9 cellular contexts compared by ENCODE assay signal in the genomic region with DNA sequence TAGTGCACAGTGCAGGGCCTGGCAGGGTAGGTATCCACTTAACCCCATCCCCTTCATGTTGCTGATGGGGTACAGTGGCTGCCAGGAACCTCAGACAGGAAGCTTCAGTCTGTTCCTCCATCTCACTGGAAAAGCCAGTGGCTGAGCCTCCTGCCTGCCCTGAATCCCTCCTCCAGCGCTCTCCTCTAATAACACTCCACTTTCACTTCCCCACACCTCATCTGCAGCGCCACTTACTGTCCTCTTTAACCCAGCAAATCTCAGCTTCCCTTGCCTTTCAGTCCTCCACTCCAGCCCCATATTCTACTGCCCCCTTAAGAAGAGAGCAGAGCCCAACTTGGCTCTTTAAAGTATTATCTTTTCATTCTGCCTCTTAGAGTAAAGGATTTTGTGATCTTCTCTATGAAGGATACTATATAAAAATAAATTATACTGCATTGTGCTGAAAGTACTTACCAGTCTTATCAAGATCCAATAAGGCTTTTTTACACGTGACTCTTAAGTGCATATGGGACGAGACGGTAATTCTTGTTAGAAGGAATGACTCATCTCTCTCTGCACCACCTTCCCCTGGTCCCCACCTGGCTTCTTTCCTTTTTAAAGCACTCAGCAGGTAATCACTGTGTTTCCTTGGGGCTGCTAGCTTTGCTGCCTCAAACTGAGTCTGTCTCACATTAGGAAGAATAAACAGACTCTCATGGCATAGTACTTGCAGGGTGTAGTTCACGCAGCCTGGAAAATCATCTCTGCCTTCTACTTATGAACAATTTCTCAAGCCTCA.
DNase-seq lines count a peak whose midpoint lies in the region; ATAC-seq and TF ChIP-seq lines count a peak whose summit lies in the region.
"Had no signal": no experiment of that assay in that cellular context is flagged by ENCODE, and none has a peak within 500 bp of the region (broad histone marks: within the 10 kb centered on the region; RNA-seq: fewer than 3 reads in every experiment).

No MANE protein-coding gene starts in this region.

- H2BK15ac ChIP-seq in IMR-90 (ENCODE audit: low read depth, low read length) = peak overlapping the region; percentile 63; the same call in 2 of the 3 replicates

- H2BK120ac ChIP-seq in IMR-90 (ENCODE audit: low read depth, low read length) = peak overlapping the region; percentile 71

- peaks cover 29% of the 10 kb centered on the region for H3K9me1 ChIP-seq in IMR-90 (ENCODE audit: insufficient read depth, low read length)

- peak; percentile 4 for DNase-seq in DMS153 treated with DMSO at 0.1 percent for 48 hours (lab: John Stamatoyannopoulos, UW; ENCODE audit: unreplicated experiment)
- peak; percentile 57 for DNase-seq in IMR-90
- peak; percentile 14 for DNase-seq in SK-MEL-5 (ENCODE audit: low read depth, low spot score)
- no peak for DNase-seq in left lung
- DNase-seq in Kasumi-1 (lab: John Stamatoyannopoulos, UW) = no peak
- no peak for DNase-seq in NCI-H1930 (lab: John Stamatoyannopoulos, UW)
- DNase-seq: effector memory CD8-positive, alpha-beta T cell had no signal

- no TSS peak for BruUV-seq in IMR-90 (replicated peaks; lab: Mats Ljungman, UMichigan)

- H4K91ac ChIP-seq in IMR-90 (ENCODE audit: insufficient read depth, low read depth, low read length) = peak overlapping the region; percentile 58

- H3K4me3 ChIP-seq in IMR-90 (ENCODE audit: insufficient read depth, low read depth, low read length) = no peak overlapping the region
- no peak overlapping the region for H3K4me3 ChIP-seq in left lung

- peak; percentile 25; the same call in 1 of the 2 replicates for TF ChIP-seq RAD21 in IMR-90 (IDR thresholded peaks at IDR 0.05; ENCODE audit: low read length)

- CTCF ChIA-PET in IMR-90 (lab: Yijun Ruan, JAX) = interaction anchor here (1.2 to 1.5 kb wide), 2 partner anchors 11 to 97 kb away, joined by 3 to 4 read pairs; no protein-coding TSS in a partner anchor

- WGBS in IMR-90 (ENCODE audit: extremely low coverage in 2 of 2, insufficient read length in 1 of 2), 2 experiments = 71% methylated on average over 5 of the region's 6 CpGs; no CpG with 5 or more reads in 1 of the 2 experiments

- H4K8ac ChIP-seq in IMR-90 (ENCODE audit: low read depth in 2 of 2, low read length in 2 of 2) = peak overlapping the region; percentile 30 to 54; a peak in 3 of 4 replicates

- H3K27me3 ChIP-seq in IMR-90 (ENCODE audit: control insufficient read depth, insufficient read depth, low read length) = no peaks in the 10 kb centered on the region
- no peaks in the 10 kb centered on the region for H3K27me3 ChIP-seq in left lung

- peak overlapping the region; percentile 57 for H2AFZ ChIP-seq in IMR-90 (replicated peaks; ENCODE audit: low read length, poor library complexity)

- peak overlapping the region; percentile 27 for H2BK5ac ChIP-seq in IMR-90 (ENCODE audit: low read depth, low read length, poor library complexity, severe bottlenecking)

- TF ChIP-seq POLR2A in IMR-90 (IDR thresholded peaks at IDR 0.05; ENCODE audit: low read depth, low read length) = no peak

- H3K23ac ChIP-seq in IMR-90 (ENCODE audit: low read depth, low read length) = 0 out of 2 replicates have a peak overlapping the region, but pooled peaks have one; percentile 12

- peak overlapping the region; percentile 84 for H2BK20ac ChIP-seq in IMR-90 (ENCODE audit: low read depth, low read length)

- H3K18ac ChIP-seq in IMR-90 (ENCODE audit: low read depth, low read length) = peak overlapping the region; percentile 99

- peaks cover 0 to 5% of the 10 kb centered on the region in 2 experiments; a peak in 1 of 4 replicates for H3K79me1 ChIP-seq in IMR-90 (ENCODE audit: low read depth in 1 of 2, low read length in 2 of 2)

- dilution Hi-C loops in IMR-90 (cut with HindIII; ENCODE audit: low sequenced_read_pairs, unreplicated experiment) = no loop called here

- in situ Hi-C loops in IMR-90 (cut with MboI; ENCODE audit: low sequenced_read_pairs) (no loop called here), SK-MEL-5 (cut with HindIII; ENCODE audit: low pct_unique_long_range_greater_than_20kb, low sequenced_read_pairs) (no loop called here)

- peaks cover 32% of the 10 kb centered on the region for H3K4me1 ChIP-seq in IMR-90 (ENCODE audit: control insufficient read depth, insufficient read depth, low read length)
- peaks cover 0 to 15% of the 10 kb centered on the region in 2 donors for H3K4me1 ChIP-seq in left lung

- POLR2A ChIA-PET in IMR-90 (lab: Charles Lee; ENCODE audit: unreplicated experiment) = no interaction called here

- H3K56ac ChIP-seq in IMR-90 (ENCODE audit: extremely low read depth, insufficient read depth, low read length) = no peak overlapping the region

- H2AK9ac ChIP-seq in IMR-90 (replicated peaks; ENCODE audit: low read depth, low read length, poor library complexity) = no peak overlapping the region

- H2AK5ac ChIP-seq in IMR-90 (ENCODE audit: low read depth, low read length) = peak overlapping the region; percentile 83

- TF ChIP-seq CTCF in IMR-90 (conservative IDR thresholded peaks at IDR 0.05; ENCODE audit: low read depth, low read length) (peak; percentile 39), left lung (IDR thresholded peaks at IDR 0.05) (no peak)

- H3K4ac ChIP-seq in IMR-90 (ENCODE audit: low read depth, low read length) = peak overlapping the region; percentile 82

- H4K20me1 ChIP-seq in IMR-90 (ENCODE audit: insufficient read depth, low read length) = no peaks in the 10 kb centered on the region

- peak overlapping the region; percentile 99 for H4K5ac ChIP-seq in IMR-90 (ENCODE audit: low read depth, low read length)

- peak overlapping the region; percentile 73; the same call in 1 of the 2 replicates for H3K14ac ChIP-seq in IMR-90 (replicated peaks; ENCODE audit: low read depth, low read length)

- intact Hi-C loops in IMR-90 (cut with micrococcal nuclease) (loop anchor here (5.0 kb wide), 1 partner anchor 165 kb away; no protein-coding TSS in a partner anchor), left lung (cut with DNase I) (no loop called here)

- H3K27ac ChIP-seq in IMR-90 (ENCODE audit: insufficient read depth, low read length) (peak overlapping the region; percentile 99; the same call in 1 of the 2 replicates), left lung (peak overlapping the region in 1 of 2 donors; percentile 39)

- H3K4me2 ChIP-seq in IMR-90 (ENCODE audit: low read depth, low read length) = 0 out of 2 replicates have a peak overlapping the region, but pooled peaks have one; percentile 38

- H3K9me3 ChIP-seq in IMR-90 (ENCODE audit: control insufficient read depth, insufficient read depth, low read length) (no peaks in the 10 kb centered on the region), left lung (no peaks in the 10 kb centered on the region)

- H3K36me3 ChIP-seq in IMR-90 (ENCODE audit: control insufficient read depth, insufficient read depth, low read length) (no peaks in the 10 kb centered on the region; the same call in 1 of the 2 replicates), left lung (no peaks in the 10 kb centered on the region)

- ATAC-seq in IMR-90 (ENCODE audit: low read depth) (peak; percentile 39), left lung (peak; percentile 86), HG03520 (IDR thresholded peaks at IDR 0.05; ENCODE audit: unreplicated experiment) (no peak), HG02970 (IDR thresholded peaks at IDR 0.05; ENCODE audit: low FRiP score, unreplicated experiment) (no peak)
- ATAC-seq: effector memory CD8-positive, alpha-beta T cell had no signal

- H3K9ac ChIP-seq in IMR-90 (ENCODE audit: low read depth, low read length) = peak overlapping the region; percentile 30; the same call in 1 of the 2 replicates

TF ChIP-seq in IMR-90, 13 proteins besides CTCF, POLR2A, EP300 and RAD21:
- TF ChIP-seq RCOR1 (IDR thresholded peaks at IDR 0.05; ENCODE audit: insufficient replicate concordance, low read length) = no peak
- no peak for TF ChIP-seq MXI1 (IDR thresholded peaks at IDR 0.05; ENCODE audit: borderline replicate concordance, low read depth, low read length)
- TF ChIP-seq, protein P1, sequence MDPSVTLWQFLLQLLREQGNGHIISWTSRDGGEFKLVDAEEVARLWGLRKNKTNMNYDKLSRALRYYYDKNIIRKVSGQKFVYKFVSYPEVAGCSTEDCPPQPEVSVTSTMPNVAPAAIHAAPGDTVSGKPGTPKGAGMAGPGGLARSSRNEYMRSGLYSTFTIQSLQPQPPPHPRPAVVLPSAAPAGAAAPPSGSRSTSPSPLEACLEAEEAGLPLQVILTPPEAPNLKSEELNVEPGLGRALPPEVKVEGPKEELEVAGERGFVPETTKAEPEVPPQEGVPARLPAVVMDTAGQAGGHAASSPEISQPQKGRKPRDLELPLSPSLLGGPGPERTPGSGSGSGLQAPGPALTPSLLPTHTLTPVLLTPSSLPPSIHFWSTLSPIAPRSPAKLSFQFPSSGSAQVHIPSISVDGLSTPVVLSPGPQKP (IDR thresholded peaks at IDR 0.05; ENCODE audit: borderline replicate concordance, low read depth, low read length) = no peak
- TF ChIP-seq RFX5 (IDR thresholded peaks at IDR 0.05; ENCODE audit: low read depth, low read length) = no peak
- no peak for TF ChIP-seq MAFK (IDR thresholded peaks at IDR 0.05; ENCODE audit: low read depth, low read length)
- no peak for TF ChIP-seq NFE2L2 (IDR thresholded peaks at IDR 0.05; ENCODE audit: low read depth, low read length)
- TF ChIP-seq BHLHE40 (IDR thresholded peaks at IDR 0.05; ENCODE audit: low read depth, low read length) = no peak
- TF ChIP-seq FOS (IDR thresholded peaks at IDR 0.05; ENCODE audit: low read depth, low read length) = no peak
- TF ChIP-seq MAZ (IDR thresholded peaks at IDR 0.05; ENCODE audit: borderline replicate concordance, low read depth, low read length) = no peak
- TF ChIP-seq CEBPB (IDR thresholded peaks at IDR 0.05; ENCODE audit: low read depth, low read length) = no peak
- TF ChIP-seq, protein P2, sequence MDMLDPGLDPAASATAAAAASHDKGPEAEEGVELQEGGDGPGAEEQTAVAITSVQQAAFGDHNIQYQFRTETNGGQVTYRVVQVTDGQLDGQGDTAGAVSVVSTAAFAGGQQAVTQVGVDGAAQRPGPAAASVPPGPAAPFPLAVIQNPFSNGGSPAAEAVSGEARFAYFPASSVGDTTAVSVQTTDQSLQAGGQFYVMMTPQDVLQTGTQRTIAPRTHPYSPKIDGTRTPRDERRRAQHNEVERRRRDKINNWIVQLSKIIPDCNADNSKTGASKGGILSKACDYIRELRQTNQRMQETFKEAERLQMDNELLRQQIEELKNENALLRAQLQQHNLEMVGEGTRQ (IDR thresholded peaks at IDR 0.05; ENCODE audit: low read depth, low read length) = no peak

Comparison
In these comparisons a context has a peak if more than half of its experiments do, and no peak if none do; other contexts are left out.
1. DNase-seq: peak in DMS153 treated with DMSO at 0.1 percent for 48 hours (single experiment), IMR-90 (single experiment) and SK-MEL-5 (single experiment); none in left lung (0 of 2), Kasumi-1 (0 of 2) and NCI-H1930 (0 of 2).
2. ATAC-seq: peak in IMR-90 (single experiment) and left lung (single experiment); none in HG03520 (single experiment) and HG02970 (single experiment).